In genomic region chr20:22567944-22568871, GRCh38 we compare ENCODE assay signal across 2 cellular contexts.
TF ChIP-seq lines count a peak whose summit lies in the region.

No MANE protein-coding gene starts in this region.

TF ChIP-seq in A549, 52 proteins besides CTCF, POLR2A, EP300 and RAD21:
- TF ChIP-seq BHLHE40 (IDR thresholded peaks at IDR 0.05; ENCODE audit: low read depth, low read length) (no peak), NR3C1 (IDR thresholded peaks at IDR 0.05) (no peak), CBX8 (IDR thresholded peaks at IDR 0.05) (no peak), USF2 (IDR thresholded peaks at IDR 0.05) (no peak), KDM5A (IDR thresholded peaks at IDR 0.05) (no peak), GATA3 (IDR thresholded peaks at IDR 0.05; ENCODE audit: borderline replicate concordance) (no peak), ZNF302 (CRISPR knock-in tag; IDR thresholded peaks at IDR 0.05) (no peak), MAFK (IDR thresholded peaks at IDR 0.05; ENCODE audit: partially characterized antibody) (no peak), ZFP36 (IDR thresholded peaks at IDR 0.05; ENCODE audit: borderline replicate concordance, partially characterized antibody) (no peak), RCOR1 (IDR thresholded peaks at IDR 0.05; ENCODE audit: low read depth, low read length) (no peak), PHF8 (IDR thresholded peaks at IDR 0.05; ENCODE audit: borderline replicate concordance, low read depth) (no peak), RFX5 (IDR thresholded peaks at IDR 0.05) (no peak)
TF ChIP-seq in A549: peak in this region for 0.

TF ChIP-seq in IMR-90, 13 proteins besides CTCF, POLR2A, EP300 and RAD21:
- TF ChIP-seq USF2 (IDR thresholded peaks at IDR 0.05; ENCODE audit: low read depth, low read length) (no peak), BHLHE40 (IDR thresholded peaks at IDR 0.05; ENCODE audit: low read depth, low read length) (no peak), CHD1 (IDR thresholded peaks at IDR 0.05; ENCODE audit: low read depth, low read length) (no peak), FOS (IDR thresholded peaks at IDR 0.05; ENCODE audit: low read depth, low read length) (no peak), RCOR1 (IDR thresholded peaks at IDR 0.05; ENCODE audit: insufficient replicate concordance, low read length) (no peak)
